In the genomic region with DNA sequence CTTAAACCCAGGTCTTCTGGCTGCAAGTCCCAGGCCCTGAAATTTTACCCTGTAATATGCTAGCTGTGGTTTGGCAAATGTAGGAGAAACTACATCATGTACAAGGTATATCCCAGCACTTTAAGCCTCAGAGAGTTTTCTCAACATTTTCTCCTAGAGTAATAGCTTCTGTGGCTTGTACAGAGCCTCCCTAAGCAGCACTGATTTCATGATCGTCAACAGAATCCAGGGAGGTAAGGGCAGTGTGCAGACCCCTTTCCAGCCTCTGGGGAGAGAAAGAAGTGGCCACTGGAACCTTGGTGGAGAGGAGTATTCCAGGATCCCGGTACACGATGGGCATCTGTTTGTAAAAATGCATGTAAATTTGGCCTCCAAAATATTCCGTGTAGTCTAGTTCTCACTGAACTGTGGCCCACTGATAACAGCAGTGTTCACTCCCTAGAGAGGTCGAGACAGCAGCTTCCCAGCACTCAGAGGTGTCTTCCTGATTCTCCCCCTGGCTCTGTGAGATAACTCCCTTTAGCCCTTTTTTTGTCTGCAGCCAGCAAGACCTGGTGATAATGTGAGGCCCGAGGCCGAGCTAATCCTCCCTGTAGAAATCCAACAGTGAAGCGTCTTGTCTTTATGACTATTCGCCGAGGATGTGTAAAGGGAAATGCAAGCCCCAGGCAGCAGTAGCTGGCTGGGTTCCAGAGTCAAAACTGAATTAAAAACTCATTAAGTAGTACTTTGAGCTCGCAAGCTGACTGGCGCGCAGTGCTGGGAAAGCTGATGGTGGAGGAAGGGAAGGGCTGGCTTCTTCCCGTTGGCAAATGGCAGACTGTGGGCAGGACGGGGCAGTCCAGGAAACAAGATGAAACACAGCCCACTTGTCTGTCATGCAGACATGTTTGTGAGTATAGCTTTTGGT, we compare ENCODE assay signal across 9 cellular contexts. TPM values are rescaled to one million over a fixed set of nuclear protein-coding genes. Genes with fewer than 3 reads are reported as not detected.
DNase-seq lines count a peak whose midpoint lies in the region; ATAC-seq, FAIRE-seq and TF ChIP-seq lines count a peak whose summit lies in the region.
"Had no signal": no experiment of that assay in that cellular context is flagged by ENCODE, and none has a peak within 500 bp of the region (broad histone marks: within the 10 kb centered on the region; RNA-seq: fewer than 3 reads in every experiment).

No MANE protein-coding gene starts in this region.

- in situ Hi-C loops in HepG2 (cut with HindIII; ENCODE audit: extremely low pct_ligation_motif_present, low pct_unique_long_range_greater_than_20kb) = no loop called here

- H3K36me3 ChIP-seq in right lobe of liver (no peaks in the 10 kb centered on the region), HepG2 (replicated peaks in 1 of 2; ENCODE audit: control insufficient read depth in 1 of 2, insufficient read depth in 2 of 2, low read length in 2 of 2) (no peaks in the 10 kb centered on the region), keratinocyte (ENCODE audit: control insufficient read depth in 2 of 2, extremely low read depth in 1 of 2, insufficient read depth in 2 of 2, low read length in 2 of 2) (no peaks in the 10 kb centered on the region), thyroid gland (no peaks in the 10 kb centered on the region)

- no peak overlapping the region for H3K4me2 ChIP-seq in HepG2 (ENCODE audit: low read depth, low read length)
- peak overlapping the region; percentile 92 for H3K4me2 ChIP-seq in keratinocyte (ENCODE audit: control insufficient read depth, extremely low read depth, insufficient read depth, low read depth, low read length)

- DNase-seq in right lobe of liver = peak in 1 of 3 donors; percentile 25
- DNase-seq in HepG2 (ENCODE audit: low spot score) = no peak
- peak; percentile 64 for DNase-seq in MCF 10A (ENCODE audit: unreplicated experiment)
- DNase-seq in keratinocyte (ENCODE audit: low read depth, low spot score) = peak; percentile 80
- peak; percentile 10 to 11 for DNase-seq in thyroid gland
- DNase-seq in activated T-cell treated with anti-CD3 and anti-CD28 coated beads, Interleukin-2, amount 50 U/mL, for 4 hours = no peak
- no peak for DNase-seq in activated CD8-positive, alpha-beta T cell treated with anti-CD3 and anti-CD28 coated beads, Interleukin-2, amount 10 ng/mL, durations not matched to agents 7 days and 5 days
- DNase-seq: naive B cell had no signal

- H3K4me3 ChIP-seq in right lobe of liver (no peak overlapping the region), HepG2 (replicated peaks in 1 of 3; ENCODE audit: insufficient read depth in 1 of 3, low read depth in 2 of 3, low read length in 3 of 3) (no peak overlapping the region), keratinocyte (ENCODE audit: control insufficient read depth in 2 of 3, extremely low read depth in 1 of 3, insufficient read depth in 2 of 3, low read depth in 1 of 3, low read length in 3 of 3) (peak overlapping the region in 2 of 3 experiments; percentile 31 to 41), thyroid gland (replicated peaks in 1 of 3) (no peak overlapping the region)

- TF ChIP-seq RAD21 in HepG2 (CRISPR knock-in tag; IDR thresholded peaks at IDR 0.05) = no peak

- 59% methylated on average over 13 of the region's 15 CpGs for WGBS in right lobe of liver (ENCODE audit: insufficient coverage, low coverage, low lambda C conversion rate, missing lambda C conversion rate)
- WGBS in HepG2 (ENCODE audit: low lambda C conversion rate) = 85% methylated on average over 15 of the region's 15 CpGs
- 49 to 54% methylated on average over 15 of the region's 15 CpGs for WGBS in thyroid gland, 2 donors

- H3K27me3 ChIP-seq in right lobe of liver (no peaks in the 10 kb centered on the region), HepG2 (ENCODE audit: control insufficient read depth in 1 of 2, insufficient read depth in 2 of 2, low read length in 2 of 2) (no peaks in the 10 kb centered on the region), keratinocyte (ENCODE audit: control insufficient read depth, extremely low read depth, insufficient read depth, low read length) (no peaks in the 10 kb centered on the region), thyroid gland (no peaks in the 10 kb centered on the region)

- H3K4me1 ChIP-seq in right lobe of liver (no peaks in the 10 kb centered on the region), HepG2 (ENCODE audit: insufficient read depth, low read length) (no peaks in the 10 kb centered on the region), keratinocyte (ENCODE audit: control insufficient read depth, extremely low read depth, insufficient read depth, low read length) (peaks cover 16% of the 10 kb centered on the region), thyroid gland (peaks cover 0 to 5% of the 10 kb centered on the region in 2 donors)

- TF ChIP-seq EP300 in HepG2 (IDR thresholded peaks at IDR 0.05; ENCODE audit: low read depth in 2 of 2, low read length in 2 of 2) (no peak), HepG2 (CRISPR knock-in tag; IDR thresholded peaks at IDR 0.05; ENCODE audit: borderline replicate concordance) (no peak)

- CTCF ChIA-PET in HepG2 (lab: Yijun Ruan, JAX; ENCODE audit: low intra/inter-chr PET ratio, low total read pairs) = no interaction called here
- CTCF ChIA-PET in MCF 10A (lab: Yijun Ruan, JAX) = interaction anchor here (0.8 to 1.3 kb wide), 4 partner anchors 10 to 382 kb away, joined by 3 to 4 read pairs (median 4); no protein-coding TSS in a partner anchor
- CTCF ChIA-PET in activated CD8-positive, alpha-beta T cell treated with anti-CD3 and anti-CD28 coated beads, Interleukin-2, amount 10 ng/mL, durations not matched to agents 7 days and 5 days (lab: Charles Lee) = interaction anchor here (0.7 kb wide), 1 partner anchor 240 kb away, joined by 3 read pairs; no protein-coding TSS in a partner anchor

- H2AFZ ChIP-seq in HepG2 (ENCODE audit: low read length) = no peak overlapping the region
- H2AFZ ChIP-seq in keratinocyte (ENCODE audit: control insufficient read depth, low read length) = peak overlapping the region; percentile 86

- no peak overlapping the region for H3K9ac ChIP-seq in HepG2 (ENCODE audit: insufficient read depth, low read depth, low read length)
- H3K9ac ChIP-seq in keratinocyte (ENCODE audit: control insufficient read depth, extremely low read depth, insufficient read depth, low read length) = peak overlapping the region; percentile 19

- intact Hi-C loops in right lobe of liver (cut with DNase I) = no loop called here
- intact Hi-C loops in HepG2 (cut with micrococcal nuclease; ENCODE audit: unreplicated experiment) = no loop called here
- intact Hi-C loops in MCF 10A (cut with micrococcal nuclease) = no loop called here
- intact Hi-C loops in thyroid gland (cut with DNase I) = no loop called here

- TF ChIP-seq POLR2A in right lobe of liver (IDR thresholded peaks at IDR 0.05) (no peak), HepG2 (IDR thresholded peaks at IDR 0.05; ENCODE audit: insufficient read depth in 1 of 2, low read depth in 2 of 2, low read length in 2 of 2) (no peak), thyroid gland (IDR thresholded peaks at IDR 0.05) (no peak)

- H3K9me3 ChIP-seq in right lobe of liver (no peaks in the 10 kb centered on the region), HepG2 (ENCODE audit: low read length) (no peaks in the 10 kb centered on the region), keratinocyte (ENCODE audit: control insufficient read depth, low read depth, low read length) (no peaks in the 10 kb centered on the region), thyroid gland (no peaks in the 10 kb centered on the region)

- ATAC-seq in right lobe of liver = peak; percentile 43 to 59 (median 46)
- ATAC-seq in HepG2 = no peak
- no peak for ATAC-seq in activated T-cell treated with anti-CD3 and anti-CD28 coated beads, Interleukin-2, amount 50 U/mL, for 4 hours
- ATAC-seq in activated CD8-positive, alpha-beta T cell treated with anti-CD3 and anti-CD28 coated beads, Interleukin-2, amount 10 ng/mL, durations not matched to agents 7 days and 5 days = no peak
- no peak for ATAC-seq in HG02973 (IDR thresholded peaks at IDR 0.05; ENCODE audit: unreplicated experiment)

- TF ChIP-seq CTCF in right lobe of liver (IDR thresholded peaks at IDR 0.05) = no peak
- TF ChIP-seq CTCF in HepG2 (CRISPR knock-in tag; IDR thresholded peaks at IDR 0.05) = no peak
- no peak for TF ChIP-seq CTCF in MCF 10A (IDR thresholded peaks at IDR 0.05; ENCODE audit: unreplicated experiment)
- TF ChIP-seq CTCF in keratinocyte (optimal IDR thresholded peaks at IDR 0.05 in 1 of 3, IDR thresholded peaks at IDR 0.05 in 1 of 3, conservative IDR thresholded peaks at IDR 0.05 in 1 of 3; ENCODE audit: extremely low read depth in 1 of 3, insufficient read depth in 2 of 3, low read length in 3 of 3) = no peak
- no peak for TF ChIP-seq CTCF in thyroid gland (IDR thresholded peaks at IDR 0.05)

- H3K79me2 ChIP-seq in HepG2 (ENCODE audit: insufficient read depth, low read length) (no peaks in the 10 kb centered on the region), keratinocyte (ENCODE audit: control insufficient read depth, insufficient read depth, low read length) (no peaks in the 10 kb centered on the region)

- no peak overlapping the region for H3K27ac Mint-ChIP-seq in MCF 10A (ENCODE audit: low read depth, unreplicated experiment)
- no peak overlapping the region for H3K27ac Mint-ChIP-seq in activated CD8-positive, alpha-beta T cell treated with anti-CD3 and anti-CD28 coated beads, Interleukin-2, amount 10 ng/mL, durations not matched to agents 7 days and 5 days

- H3K27ac ChIP-seq in right lobe of liver (no peak overlapping the region), HepG2 (ENCODE audit: extremely low read length, insufficient read depth, low read length) (no peak overlapping the region), keratinocyte (ENCODE audit: control insufficient read depth, insufficient read depth, low read length) (peak overlapping the region; percentile 57), thyroid gland (peak overlapping the region in 2 of 3 donors; percentile 6 to 57)

- dilution Hi-C loops in keratinocyte (cut with MboI; ENCODE audit: extremely low pct_ligation_motif_present, low sequenced_read_pairs) = no loop called here

- H4K20me1 ChIP-seq in HepG2 (ENCODE audit: insufficient read depth, low read length) (no peaks in the 10 kb centered on the region), keratinocyte (ENCODE audit: control insufficient read depth, extremely low read depth, insufficient read depth, low read length) (no peaks in the 10 kb centered on the region)

- peaks cover 12% of the 10 kb centered on the region for H3K4me1 Mint-ChIP-seq in MCF 10A (ENCODE audit: insufficient read depth, unreplicated experiment)
- H3K4me1 Mint-ChIP-seq in activated T-cell treated with anti-CD3 and anti-CD28 coated beads, Interleukin-2, amount 50 U/mL, for 4 hours (ENCODE audit: low read depth) = peaks cover 4% of the 10 kb centered on the region
- peaks cover 4% of the 10 kb centered on the region for H3K4me1 Mint-ChIP-seq in activated CD8-positive, alpha-beta T cell treated with anti-CD3 and anti-CD28 coated beads, Interleukin-2, amount 10 ng/mL, durations not matched to agents 7 days and 5 days (ENCODE audit: low read depth)
- H3K4me1 Mint-ChIP-seq: naive B cell had no signal

- H3K9me1 ChIP-seq in keratinocyte (ENCODE audit: control insufficient read depth, extremely low read depth, insufficient read depth, low read length) = no peaks in the 10 kb centered on the region

- peak overlapping the region; percentile 18 for H3K4me3 Mint-ChIP-seq in MCF 10A (ENCODE audit: unreplicated experiment)
- no peak overlapping the region for H3K4me3 Mint-ChIP-seq in activated T-cell treated with anti-CD3 and anti-CD28 coated beads, Interleukin-2, amount 50 U/mL, for 4 hours
- no peak overlapping the region for H3K4me3 Mint-ChIP-seq in activated CD8-positive, alpha-beta T cell treated with anti-CD3 and anti-CD28 coated beads, Interleukin-2, amount 10 ng/mL, durations not matched to agents 7 days and 5 days
- H3K4me3 Mint-ChIP-seq: naive B cell had no signal

- no peaks in the 10 kb centered on the region for H3K36me3 Mint-ChIP-seq in MCF 10A (ENCODE audit: insufficient read depth, unreplicated experiment)
- H3K36me3 Mint-ChIP-seq in activated T-cell treated with anti-CD3 and anti-CD28 coated beads, Interleukin-2, amount 50 U/mL, for 4 hours (ENCODE audit: insufficient read depth) = no peaks in the 10 kb centered on the region
- H3K36me3 Mint-ChIP-seq in activated CD8-positive, alpha-beta T cell treated with anti-CD3 and anti-CD28 coated beads, Interleukin-2, amount 10 ng/mL, durations not matched to agents 7 days and 5 days (ENCODE audit: low read depth) = no peaks in the 10 kb centered on the region
- H3K36me3 Mint-ChIP-seq: naive B cell had no signal

- H3K27me3 Mint-ChIP-seq in MCF 10A (ENCODE audit: insufficient read depth, unreplicated experiment) = no peaks in the 10 kb centered on the region
- H3K27me3 Mint-ChIP-seq in activated T-cell treated with anti-CD3 and anti-CD28 coated beads, Interleukin-2, amount 50 U/mL, for 4 hours (ENCODE audit: low read depth) = peaks cover 30% of the 10 kb centered on the region
- H3K27me3 Mint-ChIP-seq in activated CD8-positive, alpha-beta T cell treated with anti-CD3 and anti-CD28 coated beads, Interleukin-2, amount 10 ng/mL, durations not matched to agents 7 days and 5 days (ENCODE audit: low read depth) = peaks cover 44% of the 10 kb centered on the region

- POLR2A ChIA-PET in HepG2 (lab: Yijun Ruan, JAX) (no interaction called here), MCF 10A (lab: Yijun Ruan, JAX) (interaction anchor here (0.6 to 1.4 kb wide), 3 partner anchors 13 to 119 kb away, joined by 3 to 5 read pairs (median 4); no protein-coding TSS in a partner anchor)
- POLR2A ChIA-PET in activated CD8-positive, alpha-beta T cell treated with anti-CD3 and anti-CD28 coated beads, Interleukin-2, amount 10 ng/mL, durations not matched to agents 7 days and 5 days (lab: Charles Lee) = no interaction called here

- no peaks in the 10 kb centered on the region for H3K9me3 Mint-ChIP-seq in MCF 10A (ENCODE audit: unreplicated experiment)
- no peaks in the 10 kb centered on the region for H3K9me3 Mint-ChIP-seq in activated T-cell treated with anti-CD3 and anti-CD28 coated beads, Interleukin-2, amount 50 U/mL, for 4 hours
- H3K9me3 Mint-ChIP-seq in activated CD8-positive, alpha-beta T cell treated with anti-CD3 and anti-CD28 coated beads, Interleukin-2, amount 10 ng/mL, durations not matched to agents 7 days and 5 days (ENCODE audit: insufficient read depth) = no peaks in the 10 kb centered on the region
- H3K9me3 Mint-ChIP-seq: naive B cell had no signal

- BruUV-seq in HepG2 (replicated peaks; lab: Mats Ljungman, UMichigan) (no TSS peak), MCF 10A (replicated peaks; lab: Mats Ljungman, UMichigan) (no TSS peak)

- FAIRE-seq in HepG2 (lab: Jason Lieb, UNC) (no peak), keratinocyte (lab: Jason Lieb, UNC) (peak; percentile 90)

RNA-seq across cellular contexts. Expression of gene MAP1B, which starts 59.0 kb away (rescaled TPM):
- total RNA-seq in right lobe of liver (10 to 100 TPM in 2 of 6 experiments, 1 to 10 TPM in 4; 2.4 to 14.0 (median 5.3) TPM), HepG2 (2016; rRNA removed; fragmentation: Illumina TruSeq; extraction: Trizol) (6.2 and 12.6 TPM in 2 replicates), MCF 10A (2022) (43.8 and 56.0 TPM in 2 replicates), thyroid gland (10 to 100 TPM; 40.3 to 94.9 (median 56.3) TPM)
- total RNA-seq in HepG2 (2016; cell fraction: cytosol; rRNA removed; fragmentation: Illumina TruSeq; extraction: Trizol; ENCODE audit: low read depth) = 0.40 and 0.79 TPM in 2 replicates
- total RNA-seq in HepG2 (2016; cell fraction: insoluble cytoplasmic fraction; rRNA removed; fragmentation: Illumina TruSeq; extraction: Trizol) = 6.4 and 11.8 TPM in 2 replicates
- total RNA-seq in HepG2 (2016; cell fraction: membrane; rRNA removed; fragmentation: Illumina TruSeq; extraction: Trizol) = 2.6 and 2.7 TPM in 2 replicates
- 18.5 and 24.0 TPM in 2 replicates for total RNA-seq in HepG2 (2016; cell fraction: nucleus; rRNA removed; fragmentation: Illumina TruSeq; extraction: Trizol)
- polyA plus RNA-seq in HepG2 (2011; rRNA removed) (3.3 and 3.5 TPM in 2 replicates), keratinocyte (3.3 to 5.5 TPM (median 3.6 TPM) in 3 replicates)
- polyA plus RNA-seq in HepG2 (2011; cell fraction: cytosol; rRNA removed) = 2.5 and 3.3 TPM in 2 replicates
- polyA plus RNA-seq in HepG2 (2011; cell fraction: nucleus; rRNA removed) = 5.5 and 6.8 TPM in 2 replicates
- 2.7 and 5.6 TPM in 2 replicates for polyA plus RNA-seq in HepG2 (2012)
- 0.14 TPM in 2 replicates for polyA plus RNA-seq in HepG2 (2016; cell fraction: cytosol; fragmentation: Illumina TruSeq; extraction: Trizol; ENCODE audit: low read depth)
- 4.1 and 5.0 TPM in 2 replicates for polyA plus RNA-seq in HepG2 (2016; cell fraction: insoluble cytoplasmic fraction; fragmentation: Illumina TruSeq; extraction: Trizol; ENCODE audit: low read depth)
- 0.37 and 0.50 TPM in 2 replicates for polyA plus RNA-seq in HepG2 (2016; cell fraction: membrane; fragmentation: Illumina TruSeq; extraction: Trizol; ENCODE audit: low read depth)
- polyA plus RNA-seq in HepG2 (2016; cell fraction: nucleus; fragmentation: Illumina TruSeq; extraction: Trizol; ENCODE audit: insufficient read depth, low read depth) = 10.5 and 11.0 TPM in 2 replicates
- polyA minus RNA-seq in HepG2 (2011; rRNA and poly(A)+ RNA removed; ENCODE audit: low replicate concordance) = 0.37 and 38.7 TPM in 2 replicates
- polyA minus RNA-seq in HepG2 (2011; cell fraction: cytosol; rRNA and poly(A)+ RNA removed) = 8.5 and 16.4 TPM in 2 replicates
- 13.8 and 21.1 TPM in 2 replicates for polyA minus RNA-seq in HepG2 (2011; cell fraction: nucleus; rRNA and poly(A)+ RNA removed)
- 3.0 TPM for polyA plus RNA-seq in keratinocyte (2011; ENCODE audit: low read depth)
- polyA plus RNA-seq in keratinocyte (2011; cell fraction: cytosol; rRNA removed) = 6.5 and 8.0 TPM in 2 replicates
- 26.0 and 29.5 TPM in 2 replicates for polyA plus RNA-seq in keratinocyte (2011; cell fraction: nucleus; rRNA removed)
- 2.9 and 5.4 TPM in 2 replicates for polyA plus RNA-seq in keratinocyte (2012; ENCODE audit: low replicate concordance)
- polyA minus RNA-seq in keratinocyte = 15.2 to 26.2 TPM (median 16.9 TPM) in 3 replicates
- 29.9 TPM for polyA minus RNA-seq in keratinocyte (2011; cell fraction: cytosol; rRNA and poly(A)+ RNA removed)
- polyA minus RNA-seq in keratinocyte (2011; cell fraction: nucleus; rRNA and poly(A)+ RNA removed) = 58.6 and 97.7 TPM in 2 replicates
- total RNA-seq in activated T-cell treated with anti-CD3 and anti-CD28 coated beads, Interleukin-2, amount 50 U/mL, for 4 hours = under 1 TPM; 0.16 to 0.41 (median 0.25) TPM
- under 1 TPM in 1 of 2 experiments, not detected in 1; 0.03 TPM for total RNA-seq in activated CD8-positive, alpha-beta T cell treated with anti-CD3 and anti-CD28 coated beads, Interleukin-2, amount 10 ng/mL, durations not matched to agents 7 days and 5 days

Comparison
In these comparisons a context has a peak if more than half of its experiments do, and no peak if none do; other contexts are left out.
1. ATAC-seq: peak in right lobe of liver (4 of 4); none in HepG2 (single experiment), activated T-cell treated with anti-CD3 and anti-CD28 coated beads, Interleukin-2, amount 50 U/mL, for 4 hours (0 of 2), activated CD8-positive, alpha-beta T cell treated with anti-CD3 and anti-CD28 coated beads, Interleukin-2, amount 10 ng/mL, durations not matched to agents 7 days and 5 days (single experiment) and HG02973 (single experiment).
2. DNase-seq: peak in MCF 10A (single experiment), keratinocyte (single experiment) and thyroid gland (2 of 2); none in HepG2 (single experiment), activated T-cell treated with anti-CD3 and anti-CD28 coated beads, Interleukin-2, amount 50 U/mL, for 4 hours (single experiment) and activated CD8-positive, alpha-beta T cell treated with anti-CD3 and anti-CD28 coated beads, Interleukin-2, amount 10 ng/mL, durations not matched to agents 7 days and 5 days (single experiment).
3. H3K27ac ChIP-seq: peak in keratinocyte (single experiment) and thyroid gland (2 of 3); none in right lobe of liver (0 of 3) and HepG2 (single experiment).
4. H3K4me3 ChIP-seq: peak in keratinocyte (2 of 3); none in right lobe of liver (0 of 3), HepG2 (0 of 3) and thyroid gland (0 of 3).